8 cellular contexts compared by ENCODE assay signal in genomic region chr19:55408320-55408836, GRCh38. TPM values are rescaled to one million over a fixed set of nuclear protein-coding genes. Genes with fewer than 3 reads are reported as not detected.
DNase-seq lines count a peak whose midpoint lies in the region; ATAC-seq, FAIRE-seq and TF ChIP-seq lines count a peak whose summit lies in the region.

No MANE protein-coding gene starts in this region.

- H3K9ac ChIP-seq in ES-I3 (ENCODE audit: low read depth, low read length), result peak overlapping the region; percentile 32
- H3K9ac ChIP-seq in endothelial cell of umbilical vein (replicated peaks; ENCODE audit: extremely low read depth, insufficient read depth, low read length), result peak overlapping the region; percentile 35
- H3K9ac ChIP-seq in parathyroid adenoma, result no peak overlapping the region

- FAIRE-seq in endothelial cell of umbilical vein (lab: Jason Lieb, UNC), result peak; percentile 4

- H4K20me1 ChIP-seq in endothelial cell of umbilical vein (replicated peaks; ENCODE audit: control insufficient read depth, extremely low read depth, insufficient read depth, low read length), result no peaks in the 10 kb centered on the region

- no peak for TF ChIP-seq CTCF in Peyer's patch (IDR thresholded peaks at IDR 0.05)
- no peak for TF ChIP-seq CTCF in endothelial cell of umbilical vein (IDR thresholded peaks at IDR 0.05; ENCODE audit: extremely low read depth in 1 of 2, insufficient read depth in 1 of 2, low read depth in 1 of 2, low read length in 2 of 2)
- no peak for TF ChIP-seq CTCF in parathyroid adenoma (IDR thresholded peaks at IDR 0.05)

- POLR2A ChIA-PET in endothelial cell of umbilical vein (lab: Charles Lee), result interaction anchor here (0.6 to 2.0 kb wide), 20 partner anchors 11 to 321 kb away, joined by 3 to 15 read pairs (median 4); partner anchors contain the start of genes FIZ1, HSPBP1, ISOC2 and KMT5C

- H3K4me3 ChIP-seq in Peyer's patch, result peak overlapping the region; percentile 81 to 93 (median 90)
- peak overlapping the region in 2 of 3 experiments; percentile 28 to 30 for H3K4me3 ChIP-seq in endothelial cell of umbilical vein (replicated peaks in 1 of 3; ENCODE audit: insufficient read depth in 1 of 3, low read depth in 1 of 3, low read length in 3 of 3)
- peak overlapping the region; percentile 89 for H3K4me3 ChIP-seq in parathyroid adenoma (ENCODE audit: low read depth, low read length)

- 0 out of 2 replicates have a peak, but pooled peaks cover 4% of the 10 kb centered on the region for H3K9me3 ChIP-seq in ES-I3 (ENCODE audit: control insufficient read depth, insufficient read depth, low read length)
- H3K9me3 ChIP-seq in Peyer's patch, result no peaks in the 10 kb centered on the region
- H3K9me3 ChIP-seq in endothelial cell of umbilical vein (replicated peaks; ENCODE audit: control insufficient read depth, insufficient read depth, low read length), result no peaks in the 10 kb centered on the region
- H3K9me3 ChIP-seq in parathyroid adenoma (ENCODE audit: control insufficient read depth, low read length), result no peaks in the 10 kb centered on the region

- H3K79me2 ChIP-seq in endothelial cell of umbilical vein (ENCODE audit: control insufficient read depth, insufficient read depth, low read length) (peaks cover 35% of the 10 kb centered on the region), parathyroid adenoma (peaks cover 11% of the 10 kb centered on the region)

- CTCF ChIA-PET in endothelial cell of umbilical vein (lab: Charles Lee), result interaction anchor here (1.0 to 1.4 kb wide), 3 partner anchors 29 to 248 kb away, joined by 3 to 5 read pairs (median 3); no protein-coding TSS in a partner anchor

- no peaks in the 10 kb centered on the region for H3K27me3 ChIP-seq in Peyer's patch
- H3K27me3 ChIP-seq in endothelial cell of umbilical vein (ENCODE audit: control insufficient read depth in 2 of 2, insufficient read depth in 2 of 2, low read length in 2 of 2), result peaks cover 2 to 5% of the 10 kb centered on the region in 2 experiments
- no peaks in the 10 kb centered on the region for H3K27me3 ChIP-seq in parathyroid adenoma (ENCODE audit: control insufficient read depth, insufficient read depth, low read length)

- no peak for DNase-seq in Peyer's patch
- DNase-seq in endothelial cell of umbilical vein (ENCODE audit: low read depth, low spot score), result no peak
- DNase-seq in effector CD4-positive, alpha-beta T cell, result no peak
- no peak for DNase-seq in MV-4-11 (lab: John Stamatoyannopoulos, UW)

- H2AFZ ChIP-seq in endothelial cell of umbilical vein (ENCODE audit: low read depth, low read length) (peak overlapping the region; percentile 90), parathyroid adenoma (peak overlapping the region; percentile 87)

- intact Hi-C loops in endothelial cell of umbilical vein (cut with micrococcal nuclease), result loop anchor here (1.0 to 2.0 kb wide), 6 partner anchors 23 to 268 kb away; partner anchors contain the start of genes ISOC2, KMT5C, PPP6R1 and RPL28

- H3K4me2 ChIP-seq in endothelial cell of umbilical vein (ENCODE audit: insufficient read depth, low read length), result peak overlapping the region; percentile 64
- peak overlapping the region; percentile 100 for H3K4me2 ChIP-seq in parathyroid adenoma (ENCODE audit: low read length)

- H3K27ac ChIP-seq in Peyer's patch (peak overlapping the region; percentile 90 to 96 (median 95)), endothelial cell of umbilical vein (ENCODE audit: insufficient read depth, low read depth, low read length) (peak overlapping the region; percentile 76), parathyroid adenoma (peak overlapping the region; percentile 94)

- TF ChIP-seq POLR2A in Peyer's patch (IDR thresholded peaks at IDR 0.05), result no peak
- peak; percentile 58 for TF ChIP-seq POLR2A in endothelial cell of umbilical vein (IDR thresholded peaks at IDR 0.05; ENCODE audit: low read depth, low read length)

- peaks cover 10% of the 10 kb centered on the region; the same call in 1 of the 2 replicates for H3K4me1 ChIP-seq in ES-I3 (ENCODE audit: insufficient read depth, low read length)
- H3K4me1 ChIP-seq in Peyer's patch, result peaks cover 6 to 18% (median 9%) of the 10 kb centered on the region in 4 donors
- H3K4me1 ChIP-seq in endothelial cell of umbilical vein (ENCODE audit: control insufficient read depth, extremely low read depth, insufficient read depth, low read length), result peaks cover 13% of the 10 kb centered on the region
- peaks cover 4% of the 10 kb centered on the region for H3K4me1 ChIP-seq in parathyroid adenoma

- H3K9me1 ChIP-seq in endothelial cell of umbilical vein (replicated peaks; ENCODE audit: control insufficient read depth, extremely low read depth, insufficient read depth, low read length), result no peaks in the 10 kb centered on the region

- no peak for ATAC-seq in GM19023 (IDR thresholded peaks at IDR 0.05; ENCODE audit: unreplicated experiment)
- ATAC-seq in GM21825 (IDR thresholded peaks at IDR 0.05; ENCODE audit: unreplicated experiment), result no peak

- dilution Hi-C loops in endothelial cell of umbilical vein (cut with MboI; ENCODE audit: extremely low pct_ligation_motif_present, low sequenced_read_pairs), result no loop called here

- peaks cover 26% of the 10 kb centered on the region for H3K36me3 ChIP-seq in ES-I3 (ENCODE audit: insufficient read depth, low read length)
- H3K36me3 ChIP-seq in Peyer's patch, result peaks cover 0 to 23% (median 0%) of the 10 kb centered on the region in 3 donors
- peaks cover 0 to 5% of the 10 kb centered on the region in 2 experiments for H3K36me3 ChIP-seq in endothelial cell of umbilical vein (ENCODE audit: control insufficient read depth in 2 of 2, extremely low read depth in 1 of 2, insufficient read depth in 2 of 2, low read length in 2 of 2)
- H3K36me3 ChIP-seq in parathyroid adenoma (ENCODE audit: control insufficient read depth, insufficient read depth, low read length), result no peaks in the 10 kb centered on the region

- TSS peak; percentile 95 for BruUV-seq in endothelial cell of umbilical vein (replicated peaks; lab: Mats Ljungman, UMichigan)

TF ChIP-seq in endothelial cell of umbilical vein, 7 proteins besides CTCF, POLR2A, EP300 and RAD21 (continues in another document):
- no peak for TF ChIP-seq MYC (IDR thresholded peaks at IDR 0.05; ENCODE audit: low read depth, low read length)
- no peak for TF ChIP-seq POLR2AphosphoS5 (IDR thresholded peaks at IDR 0.05; ENCODE audit: insufficient read depth, low read depth, low read length)
- no peak for TF ChIP-seq EZH2 (IDR thresholded peaks at IDR 0.05; ENCODE audit: borderline replicate concordance, low read depth, low read length, severe bottlenecking)

RNA-seq across cellular contexts. Expression of gene UBE2S, which starts 0.8 kb away (rescaled TPM):
- total RNA-seq in Peyer's patch (1 to 10 TPM; 5.2 to 9.1 (median 7.6) TPM), endothelial cell of umbilical vein (244 and 257 TPM in 2 replicates)
- polyA plus RNA-seq in endothelial cell of umbilical vein, result 176 and 183 TPM in 2 replicates
- polyA plus RNA-seq in endothelial cell of umbilical vein (2011; cell fraction: cytosol; rRNA removed), result 229 and 241 TPM in 2 replicates
- 60.3 and 79.3 TPM in 2 replicates for polyA plus RNA-seq in endothelial cell of umbilical vein (2011; cell fraction: nucleus; rRNA removed)
- 69.9 and 111 TPM in 2 replicates for polyA plus RNA-seq in endothelial cell of umbilical vein (2012)
- 50.8 and 52.2 TPM in 2 replicates for polyA minus RNA-seq in endothelial cell of umbilical vein
- polyA minus RNA-seq in endothelial cell of umbilical vein (2011; cell fraction: cytosol; rRNA and poly(A)+ RNA removed), result 321 TPM
- 11.8 and 16.4 TPM in 2 replicates for polyA minus RNA-seq in endothelial cell of umbilical vein (2011; cell fraction: nucleus; rRNA and poly(A)+ RNA removed)

RNA-seq across cellular contexts. Expression of gene RPL28, which starts 22.6 kb away (rescaled TPM):
- total RNA-seq in Peyer's patch, result 100 to 1,000 TPM; 116 to 394 (median 283) TPM
- total RNA-seq in endothelial cell of umbilical vein, result 1,738 and 1,872 TPM in 2 replicates
- polyA plus RNA-seq in endothelial cell of umbilical vein, result 3,435 and 4,297 TPM in 2 replicates
- polyA plus RNA-seq in endothelial cell of umbilical vein (2011; cell fraction: cytosol; rRNA removed), result 1,210 and 1,373 TPM in 2 replicates
- polyA plus RNA-seq in endothelial cell of umbilical vein (2011; cell fraction: nucleus; rRNA removed), result 305 and 363 TPM in 2 replicates
- 1,144 and 2,986 TPM in 2 replicates for polyA plus RNA-seq in endothelial cell of umbilical vein (2012)
- 326 and 442 TPM in 2 replicates for polyA minus RNA-seq in endothelial cell of umbilical vein
- 1,684 TPM for polyA minus RNA-seq in endothelial cell of umbilical vein (2011; cell fraction: cytosol; rRNA and poly(A)+ RNA removed)
- polyA minus RNA-seq in endothelial cell of umbilical vein (2011; cell fraction: nucleus; rRNA and poly(A)+ RNA removed), result 64.9 and 129 TPM in 2 replicates

RNA-seq across cellular contexts. Expression of gene TMEM238, which starts 24.3 kb away (rescaled TPM):
- total RNA-seq in Peyer's patch (10 to 100 TPM; 19.8 to 75.8 (median 61.6) TPM), endothelial cell of umbilical vein (0.35 TPM in 1 of 2 replicates, not detected in the other)
- 0.18 TPM in 1 of 2 replicates, not detected in the other for polyA plus RNA-seq in endothelial cell of umbilical vein
- not detected in 2 replicates for polyA plus RNA-seq in endothelial cell of umbilical vein (2011; cell fraction: cytosol; rRNA removed)
- not detected in 2 replicates for polyA plus RNA-seq in endothelial cell of umbilical vein (2011; cell fraction: nucleus; rRNA removed)
- polyA plus RNA-seq in endothelial cell of umbilical vein (2012), result not detected in 2 replicates
- polyA minus RNA-seq in endothelial cell of umbilical vein, result not detected in 2 replicates
- 22.5 TPM for polyA minus RNA-seq in endothelial cell of umbilical vein (2011; cell fraction: cytosol; rRNA and poly(A)+ RNA removed)
- not detected in 2 replicates for polyA minus RNA-seq in endothelial cell of umbilical vein (2011; cell fraction: nucleus; rRNA and poly(A)+ RNA removed)

RNA-seq across cellular contexts. Expression of gene TMEM190, which starts 31.8 kb away (rescaled TPM):
- not detected for total RNA-seq in Peyer's patch
- total RNA-seq in endothelial cell of umbilical vein, result not detected in 2 replicates
- not detected in 2 replicates for polyA plus RNA-seq in endothelial cell of umbilical vein
- polyA plus RNA-seq in endothelial cell of umbilical vein (2011; cell fraction: cytosol; rRNA removed), result not detected in 2 replicates
- 0.32 TPM in 1 of 2 replicates, not detected in the other for polyA plus RNA-seq in endothelial cell of umbilical vein (2011; cell fraction: nucleus; rRNA removed)
- not detected in 2 replicates for polyA plus RNA-seq in endothelial cell of umbilical vein (2012)
- polyA minus RNA-seq in endothelial cell of umbilical vein, result not detected in 2 replicates
- not detected for polyA minus RNA-seq in endothelial cell of umbilical vein (2011; cell fraction: cytosol; rRNA and poly(A)+ RNA removed)
- not detected in 2 replicates for polyA minus RNA-seq in endothelial cell of umbilical vein (2011; cell fraction: nucleus; rRNA and poly(A)+ RNA removed)

RNA-seq across cellular contexts. Expression of gene SHISA7, which starts 34.7 kb away (rescaled TPM):
- total RNA-seq in Peyer's patch, result not detected
- not detected in 2 replicates for total RNA-seq in endothelial cell of umbilical vein
- not detected in 2 replicates for polyA plus RNA-seq in endothelial cell of umbilical vein
- polyA plus RNA-seq in endothelial cell of umbilical vein (2011; cell fraction: cytosol; rRNA removed), result not detected in 2 replicates
- not detected in 2 replicates for polyA plus RNA-seq in endothelial cell of umbilical vein (2011; cell fraction: nucleus; rRNA removed)
- not detected in 2 replicates for polyA plus RNA-seq in endothelial cell of umbilical vein (2012)
- polyA minus RNA-seq in endothelial cell of umbilical vein, result not detected in 2 replicates
- not detected for polyA minus RNA-seq in endothelial cell of umbilical vein (2011; cell fraction: cytosol; rRNA and poly(A)+ RNA removed)
- not detected in 2 replicates for polyA minus RNA-seq in endothelial cell of umbilical vein (2011; cell fraction: nucleus; rRNA and poly(A)+ RNA removed)

Comparison
In these comparisons a context has a peak if more than half of its experiments do, and no peak if none do; other contexts are left out.
1. H3K4me3 ChIP-seq: peak in every context shown above with its lines; median percentile 90 in Peyer's patch; 89 in parathyroid adenoma; 29 in endothelial cell of umbilical vein.
2. RNA of gene UBE2S, which starts 0.8 kb away (total RNA-seq): 244 to 257 TPM in endothelial cell of umbilical vein; 5.2 to 9.1 TPM in Peyer's patch; every median in the first group is over 10 times any median in the second.
3. RNA of gene TMEM238, which starts 24.3 kb away (total RNA-seq): 19.8 to 75.8 TPM in Peyer's patch; 0.35 TPM in endothelial cell of umbilical vein; every median in the first group is over 10 times any median in the second.
4. Peak in every context shown above with its lines, with median percentiles within 50 percentile points of each other: H3K27ac ChIP-seq.